In the genomic region with DNA sequence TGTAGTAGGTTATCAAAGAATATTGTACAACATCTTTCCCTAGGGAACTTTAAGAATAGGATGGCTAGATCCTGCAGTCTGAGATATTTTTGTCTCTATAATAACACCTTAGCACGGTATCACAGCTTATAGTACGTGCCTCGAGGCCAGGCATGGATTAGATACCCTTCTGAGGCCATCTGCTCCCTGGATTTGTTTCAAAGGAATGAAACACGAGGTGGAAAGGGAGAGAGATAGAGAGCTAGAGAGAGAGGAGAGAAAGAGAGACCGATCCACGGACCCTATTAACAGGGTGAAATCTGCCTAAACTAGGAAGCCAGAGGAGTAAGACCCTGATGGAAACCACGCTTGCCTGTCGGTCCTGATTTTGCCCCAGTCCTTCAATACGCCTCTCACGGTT, we compare ENCODE assay signal across 9 cellular contexts.
DNase-seq lines count a peak whose midpoint lies in the region; FAIRE-seq and TF ChIP-seq lines count a peak whose summit lies in the region.
"Had no signal": no experiment of that assay in that cellular context is flagged by ENCODE, and none has a peak within 500 bp of the region (broad histone marks: within the 10 kb centered on the region; RNA-seq: fewer than 3 reads in every experiment).

No MANE protein-coding gene starts in this region.

- POLR2A ChIA-PET in endothelial cell of umbilical vein (lab: Charles Lee), result no interaction called here

- peak overlapping the region; percentile 97 for H2AFZ ChIP-seq in endothelial cell of umbilical vein (ENCODE audit: low read depth, low read length)

- H3K36me3 Mint-ChIP-seq in activated CD4-positive, alpha-beta T cell treated with anti-CD3 and anti-CD28 coated beads, Interleukin-2, amount 10 ng/mL, durations not matched to agents 24 days and 14 days (ENCODE audit: low read depth), result no peaks in the 10 kb centered on the region

- peak overlapping the region; percentile 58 for H3K27ac Mint-ChIP-seq in activated CD4-positive, alpha-beta T cell treated with anti-CD3 and anti-CD28 coated beads, Interleukin-2, amount 10 ng/mL, durations not matched to agents 24 days and 14 days

- no peak for TF ChIP-seq CTCF in endothelial cell of umbilical vein (IDR thresholded peaks at IDR 0.05; ENCODE audit: extremely low read depth in 1 of 2, insufficient read depth in 1 of 2, low read depth in 1 of 2, low read length in 2 of 2)

- dilution Hi-C loops in endothelial cell of umbilical vein (cut with MboI; ENCODE audit: extremely low pct_ligation_motif_present, low sequenced_read_pairs), result no loop called here

- no TSS peak for BruUV-seq in endothelial cell of umbilical vein (replicated peaks; lab: Mats Ljungman, UMichigan)

- peak overlapping the region; percentile 87 for H3K9ac ChIP-seq in NT2/D1 (ENCODE audit: insufficient read length, low read depth)
- H3K9ac ChIP-seq in endothelial cell of umbilical vein (replicated peaks; ENCODE audit: extremely low read depth, insufficient read depth, low read length), result no peak overlapping the region
- H3K9ac ChIP-seq in skeletal muscle tissue (ENCODE audit: low read depth in 1 of 3, low read length in 3 of 3), result peak overlapping the region; percentile 78 to 93 (median 89)

- no peaks in the 10 kb centered on the region for H3K9me1 ChIP-seq in endothelial cell of umbilical vein (replicated peaks; ENCODE audit: control insufficient read depth, extremely low read depth, insufficient read depth, low read length)

- peak overlapping the region; percentile 85 for H3K4me2 ChIP-seq in endothelial cell of umbilical vein (ENCODE audit: insufficient read depth, low read length)

- no peak overlapping the region for H3K27ac ChIP-seq in endothelial cell of umbilical vein (ENCODE audit: insufficient read depth, low read depth, low read length)
- peak overlapping the region; percentile 89 for H3K27ac ChIP-seq in skeletal muscle tissue (ENCODE audit: low read depth, low read length)
- H3K27ac ChIP-seq: SJSA1 had no signal

- H3K4me3 ChIP-seq in NT2/D1 (ENCODE audit: insufficient read length, low read depth) (peak overlapping the region; percentile 55), endothelial cell of umbilical vein (replicated peaks in 1 of 3; ENCODE audit: insufficient read depth in 1 of 3, low read depth in 1 of 3, low read length in 3 of 3) (no peak overlapping the region), skeletal muscle tissue (ENCODE audit: low read length in 3 of 3) (peak overlapping the region; percentile 76 to 91 (median 84))

- H3K79me2 ChIP-seq in endothelial cell of umbilical vein (ENCODE audit: control insufficient read depth, insufficient read depth, low read length), result no peaks in the 10 kb centered on the region

- H3K27me3 ChIP-seq in NT2/D1 (ENCODE audit: insufficient read depth, insufficient read length) (peaks cover 9% of the 10 kb centered on the region), endothelial cell of umbilical vein (ENCODE audit: control insufficient read depth in 2 of 2, insufficient read depth in 2 of 2, low read length in 2 of 2) (peaks cover 0 to 9% of the 10 kb centered on the region in 2 experiments), skeletal muscle tissue (ENCODE audit: control insufficient read depth in 3 of 3, insufficient read depth in 3 of 3, low read length in 3 of 3) (no peaks in the 10 kb centered on the region)
- H3K27me3 ChIP-seq: SJSA1 had no signal

- H3K4me1 ChIP-seq in NT2/D1 (ENCODE audit: insufficient read depth, insufficient read length) (peaks cover 3% of the 10 kb centered on the region), endothelial cell of umbilical vein (ENCODE audit: control insufficient read depth, extremely low read depth, insufficient read depth, low read length) (no peaks in the 10 kb centered on the region), skeletal muscle tissue (ENCODE audit: control insufficient read depth in 3 of 3, insufficient read depth in 3 of 3, low read length in 3 of 3) (peaks cover 19 to 30% (median 21%) of the 10 kb centered on the region in 3 donors)

- no peaks in the 10 kb centered on the region for H3K27me3 Mint-ChIP-seq in activated CD4-positive, alpha-beta T cell treated with anti-CD3 and anti-CD28 coated beads, Interleukin-2, amount 10 ng/mL, durations not matched to agents 24 days and 14 days

- H3K4me3 Mint-ChIP-seq in activated CD4-positive, alpha-beta T cell treated with anti-CD3 and anti-CD28 coated beads, Interleukin-2, amount 10 ng/mL, durations not matched to agents 24 days and 14 days, result peak overlapping the region; percentile 57

- FAIRE-seq in endothelial cell of umbilical vein (lab: Jason Lieb, UNC), result no peak

- H3K9me3 ChIP-seq in NT2/D1 (ENCODE audit: insufficient read depth, low read length) (peaks cover 4% of the 10 kb centered on the region; the same call in 1 of the 2 replicates), endothelial cell of umbilical vein (replicated peaks; ENCODE audit: control insufficient read depth, insufficient read depth, low read length) (no peaks in the 10 kb centered on the region), skeletal muscle tissue (ENCODE audit: control insufficient read depth in 3 of 3, low read length in 3 of 3) (no peaks in the 10 kb centered on the region)
- H3K9me3 ChIP-seq: SJSA1 had no signal

- H3K9me3 Mint-ChIP-seq in activated CD4-positive, alpha-beta T cell treated with anti-CD3 and anti-CD28 coated beads, Interleukin-2, amount 10 ng/mL, durations not matched to agents 24 days and 14 days, result no peaks in the 10 kb centered on the region

- in situ Hi-C loops in KBM-7 (cut with MboI; ENCODE audit: low pct_unique_long_range_greater_than_20kb, low sequenced_read_pairs), result no loop called here

- no peak for TF ChIP-seq POLR2A in endothelial cell of umbilical vein (IDR thresholded peaks at IDR 0.05; ENCODE audit: low read depth, low read length)

- DNase-seq in activated CD4-positive, alpha-beta T cell treated with anti-CD3 and anti-CD28 coated beads, Interleukin-2, amount 10 ng/mL, durations not matched to agents 24 days and 14 days, result no peak
- no peak for DNase-seq in activated CD4-positive, alpha-beta T cell treated with anti-CD3 and anti-CD28 coated beads, Interleukin-2, amount 50 U/mL, for 1 hour
- DNase-seq in NT2/D1 (ENCODE audit: low read depth, low spot score) (no peak), endothelial cell of umbilical vein (ENCODE audit: low read depth, low spot score) (no peak), NCI-H2107 treated with DMSO at 0.1 percent for 48 hours (lab: John Stamatoyannopoulos, UW; ENCODE audit: unreplicated experiment) (no peak), head of caudate nucleus (no peak), KBM-7 (no peak)

- CTCF ChIA-PET in endothelial cell of umbilical vein (lab: Charles Lee), result interaction anchor here (0.6 to 3.6 kb wide), 11 partner anchors 8 to 1427 kb away, joined by 3 to 22 read pairs (median 5); no protein-coding TSS in a partner anchor

- H3K36me3 ChIP-seq in NT2/D1 (ENCODE audit: insufficient read depth, insufficient read length, low read length) (no peaks in the 10 kb centered on the region), endothelial cell of umbilical vein (ENCODE audit: control insufficient read depth in 2 of 2, extremely low read depth in 1 of 2, insufficient read depth in 2 of 2, low read length in 2 of 2) (no peaks in the 10 kb centered on the region), skeletal muscle tissue (ENCODE audit: control insufficient read depth in 3 of 3, insufficient read depth in 3 of 3, low read length in 3 of 3) (no peaks in the 10 kb centered on the region)
- H3K36me3 ChIP-seq: SJSA1 had no signal

- peaks cover 21% of the 10 kb centered on the region for H3K4me1 Mint-ChIP-seq in activated CD4-positive, alpha-beta T cell treated with anti-CD3 and anti-CD28 coated beads, Interleukin-2, amount 10 ng/mL, durations not matched to agents 24 days and 14 days

- intact Hi-C loops in activated CD4-positive, alpha-beta T cell treated with anti-CD3 and anti-CD28 coated beads, Interleukin-2, amount 10 ng/mL, durations not matched to agents 24 days and 14 days (cut with micrococcal nuclease), result loop anchor here (2.0 to 10.0 kb wide), 5 partner anchors 243 to 1282 kb away; no protein-coding TSS in a partner anchor
- intact Hi-C loops in endothelial cell of umbilical vein (cut with micrococcal nuclease) (loop anchor here (2.0 to 10.0 kb wide), 2 partner anchors 505 to 667 kb away; no protein-coding TSS in a partner anchor), head of caudate nucleus (cut with DNase I) (loop anchor here (2.0 to 10.0 kb wide), 2 partner anchors 1037 to 1285 kb away; partner anchors contain the start of gene JARID2)

- H4K20me1 ChIP-seq in endothelial cell of umbilical vein (replicated peaks; ENCODE audit: control insufficient read depth, extremely low read depth, insufficient read depth, low read length), result no peaks in the 10 kb centered on the region

TF ChIP-seq in endothelial cell of umbilical vein, 7 proteins besides CTCF, POLR2A, EP300 and RAD21:
- TF ChIP-seq JUN (IDR thresholded peaks at IDR 0.05; ENCODE audit: borderline replicate concordance, insufficient read depth, insufficient read length, low read depth), result no peak
- no peak for TF ChIP-seq POLR2AphosphoS5 (IDR thresholded peaks at IDR 0.05; ENCODE audit: insufficient read depth, low read depth, low read length)
- no peak for TF ChIP-seq MYC (IDR thresholded peaks at IDR 0.05; ENCODE audit: low read depth, low read length)
- TF ChIP-seq FOS (IDR thresholded peaks at IDR 0.05; ENCODE audit: borderline replicate concordance, insufficient read depth, low read length), result no peak
- TF ChIP-seq EZH2 (IDR thresholded peaks at IDR 0.05; ENCODE audit: borderline replicate concordance, low read depth, low read length, severe bottlenecking), result no peak
- TF ChIP-seq GATA2 (IDR thresholded peaks at IDR 0.05; ENCODE audit: insufficient read depth, insufficient read length, low read depth, low read length), result no peak
- TF ChIP-seq, protein P1, sequence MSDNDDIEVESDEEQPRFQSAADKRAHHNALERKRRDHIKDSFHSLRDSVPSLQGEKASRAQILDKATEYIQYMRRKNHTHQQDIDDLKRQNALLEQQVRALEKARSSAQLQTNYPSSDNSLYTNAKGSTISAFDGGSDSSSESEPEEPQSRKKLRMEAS (IDR thresholded peaks at IDR 0.05; ENCODE audit: insufficient read depth, insufficient read length), result no peak

Comparison
In these comparisons a context has a peak if more than half of its experiments do, and no peak if none do; other contexts are left out.
1. H3K4me3 ChIP-seq: peak in NT2/D1 (single experiment) and skeletal muscle tissue (3 of 3); none in endothelial cell of umbilical vein (0 of 3).